Comparison of ENCODE assay signal across 8 cellular contexts in genomic region chr1:37478451-37478871, GRCh38. TPM values are rescaled to one million over a fixed set of nuclear protein-coding genes. Genes with fewer than 3 reads are reported as not detected.
A peak's percentile ranks its signal among the peaks of the same experiment; 100 is the strongest.
DNase-seq lines count a peak whose midpoint lies in the region; ATAC-seq and TF ChIP-seq lines count a peak whose summit lies in the region.

No MANE protein-coding gene starts in this region.

- H3K9me3 ChIP-seq in psoas muscle: no peaks in the 10 kb centered on the region

- H3K27ac ChIP-seq in psoas muscle (peak overlapping the region; percentile 90), dorsolateral prefrontal cortex (peak overlapping the region in 11 of 59 donors; percentile 23 to 84 (median 63))

- H3K36me3 Mint-ChIP-seq in chondrocyte (ENCODE audit: low read depth): peaks cover 16% of the 10 kb centered on the region

- peak overlapping the region; percentile 97 for H3K27ac Mint-ChIP-seq in chondrocyte (ENCODE audit: unreplicated experiment)

- DNase-seq in SW480 (ENCODE audit: low spot score): peak; percentile 9
- DNase-seq in chondrocyte (ENCODE audit: low spot score): no peak
- peak in 1 of 2 donors; percentile 15 for DNase-seq in psoas muscle
- no peak for DNase-seq in NCI-H524 treated with DMSO at 0.1 percent for 48 hours (lab: John Stamatoyannopoulos, UW)
- no peak for DNase-seq in dorsolateral prefrontal cortex

- no peaks in the 10 kb centered on the region for H3K9me3 Mint-ChIP-seq in chondrocyte (ENCODE audit: low read depth)

- TF ChIP-seq CTCF in GM12875 (IDR thresholded peaks at IDR 0.05; ENCODE audit: borderline replicate concordance, insufficient read depth, low read depth, low read length) (no peak), chondrocyte (IDR thresholded peaks at IDR 0.05) (no peak), psoas muscle (IDR thresholded peaks at IDR 0.05) (no peak), dorsolateral prefrontal cortex (IDR thresholded peaks at IDR 0.05 in 54 of 56, conservative IDR thresholded peaks at IDR 0.05 in 2 of 56; ENCODE audit: low read depth in 1 of 56, partially characterized antibody in 56 of 56) (no peak)

- no peaks in the 10 kb centered on the region for H3K27me3 Mint-ChIP-seq in chondrocyte (ENCODE audit: low read depth)

- peaks cover 60% of the 10 kb centered on the region for H3K4me1 ChIP-seq in psoas muscle

- WGBS in psoas muscle, 3 donors: 95 to 96% (median 96%) methylated on average over 8 of the region's 8 CpGs

- no peak for ATAC-seq in psoas muscle
- no peak for ATAC-seq in HG02642 (IDR thresholded peaks at IDR 0.05; ENCODE audit: poor library complexity, unreplicated experiment)
- ATAC-seq in GM21825 (IDR thresholded peaks at IDR 0.05; ENCODE audit: unreplicated experiment): no peak

- H3K4me3 Mint-ChIP-seq in chondrocyte (ENCODE audit: unreplicated experiment): no peak overlapping the region

- H3K4me1 Mint-ChIP-seq in chondrocyte (ENCODE audit: low read depth): peaks cover 60% of the 10 kb centered on the region

- H3K36me3 ChIP-seq in psoas muscle (ENCODE audit: insufficient read depth in 1 of 2, low read depth in 1 of 2): peaks cover 8 to 77% of the 10 kb centered on the region in 2 donors

- intact Hi-C loops in psoas muscle (cut with DNase I): no loop called here
- intact Hi-C loops in dorsolateral prefrontal cortex (cut with DNase I): loop anchor here in 1 of 2 donors (5.0 to 10.0 kb wide), 2 partner anchors 34 to 76 kb away; partner anchors contain the start of genes DNALI1, MEAF6 and SNIP1

- H3K27me3 ChIP-seq in psoas muscle (ENCODE audit: insufficient read depth in 3 of 3, low read length in 2 of 3) (no peaks in the 10 kb centered on the region), dorsolateral prefrontal cortex (no peaks in the 10 kb centered on the region)

- peak overlapping the region; percentile 63 for H3K4me3 ChIP-seq in GM12875 (ENCODE audit: low read depth, low read length)
- H3K4me3 ChIP-seq in psoas muscle: peak overlapping the region; percentile 72
- H3K4me3 ChIP-seq in dorsolateral prefrontal cortex: peak overlapping the region in 1 of 59 donors; percentile 35

RNA-seq across cellular contexts. Expression of gene ZC3H12A, which starts 4.1 kb away (rescaled TPM):
- total RNA-seq in chondrocyte: 5.9 to 7.5 TPM (median 6.9 TPM) in 3 replicates
- 10 to 100 TPM in 3 of 4 donors, 1 to 10 TPM in 1; 1.9 to 30.2 (median 15.6) TPM for total RNA-seq in psoas muscle
- polyA plus RNA-seq in psoas muscle: 10 to 100 TPM in 1 of 3 donors, 1 to 10 TPM in 2; 3.2 to 23.3 (median 3.7) TPM
- total RNA-seq in dorsolateral prefrontal cortex: 1 to 10 TPM in 96 of 120 experiments, under 1 TPM in 24; 0.46 to 7.2 (median 1.7) TPM

RNA-seq across cellular contexts. Expression of gene MEAF6, which starts 36.1 kb away (rescaled TPM):
- total RNA-seq in chondrocyte: 47.4 to 52.8 TPM (median 48.7 TPM) in 3 replicates
- 10 to 100 TPM; 27.2 to 35.5 (median 33.0) TPM for total RNA-seq in psoas muscle
- polyA plus RNA-seq in psoas muscle: 100 to 1,000 TPM in 1 of 3 donors, 10 to 100 TPM in 2; 33.8 to 109 (median 43.1) TPM
- total RNA-seq in dorsolateral prefrontal cortex: 100 to 1,000 TPM in 57 of 120 experiments, 10 to 100 TPM in 63; 44.2 to 132 (median 98.7) TPM
